ENCODE assay signal across 11 cellular contexts in the genomic region with DNA sequence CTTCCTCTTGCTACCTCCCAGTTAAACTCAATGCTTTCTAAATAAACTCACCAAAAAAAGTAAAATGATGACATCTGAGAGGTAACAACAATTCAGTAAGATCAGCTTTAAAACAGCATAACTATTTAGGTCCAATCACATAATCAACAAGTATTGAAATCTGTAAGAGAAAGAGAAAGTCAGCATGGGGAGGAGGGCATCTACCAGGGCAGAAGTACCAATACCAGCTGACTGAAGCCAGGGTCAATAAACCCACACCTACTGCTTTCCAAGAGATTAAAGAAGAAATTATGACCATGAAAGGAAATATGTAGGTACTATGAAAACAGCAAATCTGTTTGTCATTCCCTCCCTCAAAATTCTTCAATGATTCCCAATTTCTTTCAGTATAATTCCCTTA.
"Had no signal": no experiment of that assay in that cellular context is flagged by ENCODE, and none has a peak within 500 bp of the region (broad histone marks: within the 10 kb centered on the region; RNA-seq: fewer than 3 reads in every experiment).

No MANE protein-coding gene starts in this region.

- DNase-seq: GM23248, GOT3, H7, H9, HCEC 1CT, HFFc6 had no signal

- H3K4me3 ChIP-seq: GM23248, GM23338, HAP-1 had no signal

- H3K4me3 Mint-ChIP-seq: GM23338, H9, HFFc6 had no signal

- H3K27ac Mint-ChIP-seq: GM23338, HFFc6 had no signal

- H3K4me2 ChIP-seq: GM23338 had no signal

- ATAC-seq: HCT116 had no signal

- H2AFZ ChIP-seq: GM23248, GM23338 had no signal

- H3K9me3 Mint-ChIP-seq: GM23338, H9, HFFc6 had no signal

- FAIRE-seq: H1, H54 had no signal

- H3K9me3 ChIP-seq: HAP-1 had no signal

- H3K9ac ChIP-seq: GM23248 had no signal

- H3K27ac ChIP-seq: GM23248 had no signal

- H3K36me3 ChIP-seq: HAP-1 had no signal
